In the genomic region with DNA sequence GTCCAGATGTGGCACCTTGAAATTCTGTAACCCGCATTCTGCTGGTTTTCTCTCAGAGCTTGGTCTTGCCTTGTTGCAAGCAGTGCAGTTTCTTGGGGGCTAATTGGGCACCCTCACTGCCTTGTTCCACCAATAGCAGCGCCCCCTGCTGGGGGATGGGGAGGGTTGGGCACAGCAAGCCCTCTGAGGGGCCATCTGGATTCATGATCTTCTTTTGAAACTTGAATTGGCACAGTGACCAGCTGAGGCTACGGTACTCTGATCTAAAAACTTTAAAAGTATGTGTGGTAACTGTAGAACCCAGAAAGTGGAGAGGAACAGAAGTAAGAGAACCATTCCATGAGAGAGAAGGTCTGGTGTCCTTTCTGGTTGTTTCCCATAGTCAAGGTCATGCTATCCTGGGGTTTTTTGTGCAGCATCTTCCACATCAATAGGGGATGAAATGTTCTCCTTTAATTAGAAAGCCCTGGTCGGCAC, we compare ENCODE assay signal across 1 cellular context.
A peak's percentile ranks its signal among the peaks of the same experiment; 100 is the strongest.
TF ChIP-seq lines count a peak whose summit lies in the region.

No MANE protein-coding gene starts in this region.

TF ChIP-seq in K562, 482 proteins besides CTCF, POLR2A, EP300 and RAD21 (continued from another document and continues in another):
- TF ChIP-seq, protein P1, sequence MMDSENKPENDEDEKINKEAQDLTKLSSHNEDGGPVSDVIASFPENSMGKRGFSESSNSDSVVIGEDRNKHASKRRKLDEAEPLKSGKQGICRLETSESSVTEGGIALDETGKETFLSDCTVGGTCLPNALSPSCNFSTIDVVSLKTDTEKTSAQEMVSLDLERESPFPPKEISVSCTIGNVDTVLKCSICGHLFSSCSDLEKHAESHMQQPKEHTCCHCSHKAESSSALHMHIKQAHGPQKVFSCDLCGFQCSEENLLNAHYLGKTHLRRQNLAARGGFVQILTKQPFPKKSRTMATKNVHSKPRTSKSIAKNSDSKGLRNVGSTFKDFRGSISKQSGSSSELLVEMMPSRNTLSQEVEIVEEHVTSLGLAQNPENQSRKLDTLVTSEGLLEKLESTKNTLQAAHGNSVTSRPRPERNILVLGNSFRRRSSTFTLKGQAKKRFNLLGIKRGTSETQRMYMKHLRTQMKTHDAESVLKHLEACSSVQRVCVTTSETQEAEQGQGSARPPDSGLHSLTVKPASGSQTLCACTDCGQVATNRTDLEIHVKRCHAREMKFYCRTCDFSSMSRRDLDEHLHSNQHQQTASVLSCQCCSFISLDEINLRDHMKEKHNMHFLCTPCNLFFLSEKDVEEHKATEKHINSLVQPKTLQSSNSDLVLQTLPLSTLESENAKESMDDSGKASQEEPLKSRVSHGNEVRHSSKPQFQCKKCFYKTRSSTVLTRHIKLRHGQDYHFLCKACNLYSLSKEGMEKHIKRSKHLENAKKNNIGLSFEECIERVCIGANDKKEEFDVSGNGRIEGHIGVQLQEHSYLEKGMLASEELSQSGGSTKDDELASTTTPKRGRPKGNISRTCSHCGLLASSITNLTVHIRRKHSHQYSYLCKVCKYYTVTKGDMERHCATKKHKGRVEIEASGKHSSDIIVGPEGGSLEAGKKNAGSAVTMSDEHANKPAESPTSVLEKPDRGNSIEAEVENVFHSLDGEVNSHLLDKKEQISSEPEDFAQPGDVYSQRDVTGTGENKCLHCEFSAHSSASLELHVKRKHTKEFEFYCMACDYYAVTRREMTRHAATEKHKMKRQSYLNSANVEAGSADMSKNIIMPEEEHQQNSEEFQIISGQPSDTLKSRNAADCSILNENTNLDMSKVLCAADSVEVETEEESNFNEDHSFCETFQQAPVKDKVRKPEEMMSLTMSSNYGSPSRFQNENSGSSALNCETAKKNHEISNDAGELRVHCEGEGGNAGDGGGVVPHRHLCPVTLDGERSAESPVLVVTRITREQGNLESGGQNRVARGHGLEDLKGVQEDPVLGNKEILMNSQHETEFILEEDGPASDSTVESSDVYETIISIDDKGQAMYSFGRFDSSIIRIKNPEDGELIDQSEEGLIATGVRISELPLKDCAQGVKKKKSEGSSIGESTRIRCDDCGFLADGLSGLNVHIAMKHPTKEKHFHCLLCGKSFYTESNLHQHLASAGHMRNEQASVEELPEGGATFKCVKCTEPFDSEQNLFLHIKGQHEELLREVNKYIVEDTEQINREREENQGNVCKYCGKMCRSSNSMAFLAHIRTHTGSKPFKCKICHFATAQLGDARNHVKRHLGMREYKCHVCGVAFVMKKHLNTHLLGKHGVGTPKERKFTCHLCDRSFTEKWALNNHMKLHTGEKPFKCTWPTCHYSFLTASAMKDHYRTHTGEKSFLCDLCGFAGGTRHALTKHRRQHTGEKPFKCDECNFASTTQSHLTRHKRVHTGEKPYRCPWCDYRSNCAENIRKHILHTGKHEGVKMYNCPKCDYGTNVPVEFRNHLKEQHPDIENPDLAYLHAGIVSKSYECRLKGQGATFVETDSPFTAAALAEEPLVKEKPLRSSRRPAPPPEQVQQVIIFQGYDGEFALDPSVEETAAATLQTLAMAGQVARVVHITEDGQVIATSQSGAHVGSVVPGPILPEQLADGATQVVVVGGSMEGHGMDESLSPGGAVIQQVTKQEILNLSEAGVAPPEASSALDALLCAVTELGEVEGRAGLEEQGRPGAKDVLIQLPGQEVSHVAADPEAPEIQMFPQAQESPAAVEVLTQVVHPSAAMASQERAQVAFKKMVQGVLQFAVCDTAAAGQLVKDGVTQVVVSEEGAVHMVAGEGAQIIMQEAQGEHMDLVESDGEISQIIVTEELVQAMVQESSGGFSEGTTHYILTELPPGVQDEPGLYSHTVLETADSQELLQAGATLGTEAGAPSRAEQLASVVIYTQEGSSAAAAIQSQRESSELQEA (IDR thresholded peaks at IDR 0.05; ENCODE audit: low read depth): no peak
- TF ChIP-seq MEF2D (tag; conservative IDR thresholded peaks at IDR 0.05; ENCODE audit: low read depth) (no peak), GABPB2 (CRISPR knock-in tag; conservative IDR thresholded peaks at IDR 0.05) (no peak), ZEB2 (IDR thresholded peaks at IDR 0.05) (no peak), ZNF217 (CRISPR knock-in tag; IDR thresholded peaks at IDR 0.05) (no peak), NCOA2 (IDR thresholded peaks at IDR 0.05; ENCODE audit: partially characterized antibody in 2 of 2) (no peak), CHCHD3 (CRISPR knock-in tag; IDR thresholded peaks at IDR 0.05) (no peak), U2AF2 (optimal IDR thresholded peaks at IDR 0.05; ENCODE audit: low read depth, low read length) (no peak), SMARCE1 (IDR thresholded peaks at IDR 0.05) (no peak), CEBPG (CRISPR knock-in tag; IDR thresholded peaks at IDR 0.05) (peak; percentile 42; the same call in 1 of the 2 replicates), CEBPG (tag; conservative IDR thresholded peaks at IDR 0.05 in 1 of 2, IDR thresholded peaks at IDR 0.05 in 1 of 2) (no peak), ZNF263 (CRISPR knock-in tag; IDR thresholded peaks at IDR 0.05; ENCODE audit: borderline replicate concordance) (no peak; the same call in 1 of the 2 replicates), NFE2L1 (tag; IDR thresholded peaks at IDR 0.05; ENCODE audit: borderline replicate concordance, low read depth) (no peak), SUPT5H (IDR thresholded peaks at IDR 0.05) (no peak), CBFA2T2 (conservative IDR thresholded peaks at IDR 0.05) (no peak), PTTG1 (tag; IDR thresholded peaks at IDR 0.05; ENCODE audit: low read depth) (no peak), PHF20 (IDR thresholded peaks at IDR 0.05; ENCODE audit: partially characterized antibody) (no peak), ARNT (IDR thresholded peaks at IDR 0.05) (no peak), MEIS2 (IDR thresholded peaks at IDR 0.05; ENCODE audit: partially characterized antibody) (no peak), NFIC (IDR thresholded peaks at IDR 0.05) (no peak; the same call in 1 of the 2 replicates), NR3C1 (CRISPR knock-in tag; IDR thresholded peaks at IDR 0.05) (no peak), RAD51 (IDR thresholded peaks at IDR 0.05; ENCODE audit: borderline replicate concordance, low read depth) (no peak), ADNP (tag; IDR thresholded peaks at IDR 0.05) (no peak), ZNF431 (CRISPR knock-in tag; IDR thresholded peaks at IDR 0.05) (no peak), SIN3A (IDR thresholded peaks at IDR 0.05; ENCODE audit: borderline replicate concordance in 2 of 2, control insufficient read depth in 1 of 2, low read depth in 2 of 2, low read length in 2 of 2) (no peak), PHB (CRISPR knock-in tag; IDR thresholded peaks at IDR 0.05) (no peak), ZNF354B (CRISPR knock-in tag; IDR thresholded peaks at IDR 0.05) (peak; percentile 68; the same call in 1 of the 2 replicates), CHD2 (IDR thresholded peaks at IDR 0.05; ENCODE audit: low read depth, low read length) (no peak), HDAC2 (IDR thresholded peaks at IDR 0.05) (0 out of 2 replicates have a peak, but pooled peaks have one; percentile 32), SMARCC2 (IDR thresholded peaks at IDR 0.05; ENCODE audit: low read depth) (no peak), MEF2A (IDR thresholded peaks at IDR 0.05; ENCODE audit: control insufficient read depth, low read depth, low read length) (no peak), ARID2 (IDR thresholded peaks at IDR 0.05) (no peak)
- TF ChIP-seq, protein P2, sequence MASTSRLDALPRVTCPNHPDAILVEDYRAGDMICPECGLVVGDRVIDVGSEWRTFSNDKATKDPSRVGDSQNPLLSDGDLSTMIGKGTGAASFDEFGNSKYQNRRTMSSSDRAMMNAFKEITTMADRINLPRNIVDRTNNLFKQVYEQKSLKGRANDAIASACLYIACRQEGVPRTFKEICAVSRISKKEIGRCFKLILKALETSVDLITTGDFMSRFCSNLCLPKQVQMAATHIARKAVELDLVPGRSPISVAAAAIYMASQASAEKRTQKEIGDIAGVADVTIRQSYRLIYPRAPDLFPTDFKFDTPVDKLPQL (IDR thresholded peaks at IDR 0.05; ENCODE audit: extremely low read depth, insufficient read length): no peak
- TF ChIP-seq, protein P3, sequence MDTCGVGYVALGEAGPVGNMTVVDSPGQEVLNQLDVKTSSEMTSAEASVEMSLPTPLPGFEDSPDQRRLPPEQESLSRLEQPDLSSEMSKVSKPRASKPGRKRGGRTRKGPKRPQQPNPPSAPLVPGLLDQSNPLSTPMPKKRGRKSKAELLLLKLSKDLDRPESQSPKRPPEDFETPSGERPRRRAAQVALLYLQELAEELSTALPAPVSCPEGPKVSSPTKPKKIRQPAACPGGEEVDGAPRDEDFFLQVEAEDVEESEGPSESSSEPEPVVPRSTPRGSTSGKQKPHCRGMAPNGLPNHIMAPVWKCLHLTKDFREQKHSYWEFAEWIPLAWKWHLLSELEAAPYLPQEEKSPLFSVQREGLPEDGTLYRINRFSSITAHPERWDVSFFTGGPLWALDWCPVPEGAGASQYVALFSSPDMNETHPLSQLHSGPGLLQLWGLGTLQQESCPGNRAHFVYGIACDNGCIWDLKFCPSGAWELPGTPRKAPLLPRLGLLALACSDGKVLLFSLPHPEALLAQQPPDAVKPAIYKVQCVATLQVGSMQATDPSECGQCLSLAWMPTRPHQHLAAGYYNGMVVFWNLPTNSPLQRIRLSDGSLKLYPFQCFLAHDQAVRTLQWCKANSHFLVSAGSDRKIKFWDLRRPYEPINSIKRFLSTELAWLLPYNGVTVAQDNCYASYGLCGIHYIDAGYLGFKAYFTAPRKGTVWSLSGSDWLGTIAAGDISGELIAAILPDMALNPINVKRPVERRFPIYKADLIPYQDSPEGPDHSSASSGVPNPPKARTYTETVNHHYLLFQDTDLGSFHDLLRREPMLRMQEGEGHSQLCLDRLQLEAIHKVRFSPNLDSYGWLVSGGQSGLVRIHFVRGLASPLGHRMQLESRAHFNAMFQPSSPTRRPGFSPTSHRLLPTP (IDR thresholded peaks at IDR 0.05; ENCODE audit: borderline replicate concordance, extremely low read depth, insufficient read length): no peak
- TF ChIP-seq, protein P4, sequence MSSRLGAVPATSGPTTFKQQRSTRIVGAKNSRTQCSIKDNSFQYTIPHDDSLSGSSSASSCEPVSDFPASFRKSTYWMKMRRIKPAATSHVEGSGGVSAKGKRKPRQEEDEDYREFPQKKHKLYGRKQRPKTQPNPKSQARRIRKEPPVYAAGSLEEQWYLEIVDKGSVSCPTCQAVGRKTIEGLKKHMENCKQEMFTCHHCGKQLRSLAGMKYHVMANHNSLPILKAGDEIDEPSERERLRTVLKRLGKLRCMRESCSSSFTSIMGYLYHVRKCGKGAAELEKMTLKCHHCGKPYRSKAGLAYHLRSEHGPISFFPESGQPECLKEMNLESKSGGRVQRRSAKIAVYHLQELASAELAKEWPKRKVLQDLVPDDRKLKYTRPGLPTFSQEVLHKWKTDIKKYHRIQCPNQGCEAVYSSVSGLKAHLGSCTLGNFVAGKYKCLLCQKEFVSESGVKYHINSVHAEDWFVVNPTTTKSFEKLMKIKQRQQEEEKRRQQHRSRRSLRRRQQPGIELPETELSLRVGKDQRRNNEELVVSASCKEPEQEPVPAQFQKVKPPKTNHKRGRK (tag; IDR thresholded peaks at IDR 0.05): no peak
- TF ChIP-seq, protein P5, sequence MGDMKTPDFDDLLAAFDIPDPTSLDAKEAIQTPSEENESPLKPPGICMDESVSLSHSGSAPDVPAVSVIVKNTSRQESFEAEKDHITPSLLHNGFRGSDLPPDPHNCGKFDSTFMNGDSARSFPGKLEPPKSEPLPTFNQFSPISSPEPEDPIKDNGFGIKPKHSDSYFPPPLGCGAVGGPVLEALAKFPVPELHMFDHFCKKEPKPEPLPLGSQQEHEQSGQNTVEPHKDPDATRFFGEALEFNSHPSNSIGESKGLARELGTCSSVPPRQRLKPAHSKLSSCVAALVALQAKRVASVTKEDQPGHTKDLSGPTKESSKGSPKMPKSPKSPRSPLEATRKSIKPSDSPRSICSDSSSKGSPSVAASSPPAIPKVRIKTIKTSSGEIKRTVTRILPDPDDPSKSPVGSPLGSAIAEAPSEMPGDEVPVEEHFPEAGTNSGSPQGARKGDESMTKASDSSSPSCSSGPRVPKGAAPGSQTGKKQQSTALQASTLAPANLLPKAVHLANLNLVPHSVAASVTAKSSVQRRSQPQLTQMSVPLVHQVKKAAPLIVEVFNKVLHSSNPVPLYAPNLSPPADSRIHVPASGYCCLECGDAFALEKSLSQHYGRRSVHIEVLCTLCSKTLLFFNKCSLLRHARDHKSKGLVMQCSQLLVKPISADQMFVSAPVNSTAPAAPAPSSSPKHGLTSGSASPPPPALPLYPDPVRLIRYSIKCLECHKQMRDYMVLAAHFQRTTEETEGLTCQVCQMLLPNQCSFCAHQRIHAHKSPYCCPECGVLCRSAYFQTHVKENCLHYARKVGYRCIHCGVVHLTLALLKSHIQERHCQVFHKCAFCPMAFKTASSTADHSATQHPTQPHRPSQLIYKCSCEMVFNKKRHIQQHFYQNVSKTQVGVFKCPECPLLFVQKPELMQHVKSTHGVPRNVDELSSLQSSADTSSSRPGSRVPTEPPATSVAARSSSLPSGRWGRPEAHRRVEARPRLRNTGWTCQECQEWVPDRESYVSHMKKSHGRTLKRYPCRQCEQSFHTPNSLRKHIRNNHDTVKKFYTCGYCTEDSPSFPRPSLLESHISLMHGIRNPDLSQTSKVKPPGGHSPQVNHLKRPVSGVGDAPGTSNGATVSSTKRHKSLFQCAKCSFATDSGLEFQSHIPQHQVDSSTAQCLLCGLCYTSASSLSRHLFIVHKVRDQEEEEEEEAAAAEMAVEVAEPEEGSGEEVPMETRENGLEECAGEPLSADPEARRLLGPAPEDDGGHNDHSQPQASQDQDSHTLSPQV (IDR thresholded peaks at IDR 0.05): no peak
- TF ChIP-seq, protein P6, sequence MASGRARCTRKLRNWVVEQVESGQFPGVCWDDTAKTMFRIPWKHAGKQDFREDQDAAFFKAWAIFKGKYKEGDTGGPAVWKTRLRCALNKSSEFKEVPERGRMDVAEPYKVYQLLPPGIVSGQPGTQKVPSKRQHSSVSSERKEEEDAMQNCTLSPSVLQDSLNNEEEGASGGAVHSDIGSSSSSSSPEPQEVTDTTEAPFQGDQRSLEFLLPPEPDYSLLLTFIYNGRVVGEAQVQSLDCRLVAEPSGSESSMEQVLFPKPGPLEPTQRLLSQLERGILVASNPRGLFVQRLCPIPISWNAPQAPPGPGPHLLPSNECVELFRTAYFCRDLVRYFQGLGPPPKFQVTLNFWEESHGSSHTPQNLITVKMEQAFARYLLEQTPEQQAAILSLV (tag; IDR thresholded peaks at IDR 0.05): no peak
- TF ChIP-seq, protein P7, sequence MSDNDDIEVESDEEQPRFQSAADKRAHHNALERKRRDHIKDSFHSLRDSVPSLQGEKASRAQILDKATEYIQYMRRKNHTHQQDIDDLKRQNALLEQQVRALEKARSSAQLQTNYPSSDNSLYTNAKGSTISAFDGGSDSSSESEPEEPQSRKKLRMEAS (CRISPR knock-in tag; IDR thresholded peaks at IDR 0.05): no peak
- TF ChIP-seq, protein P8, sequence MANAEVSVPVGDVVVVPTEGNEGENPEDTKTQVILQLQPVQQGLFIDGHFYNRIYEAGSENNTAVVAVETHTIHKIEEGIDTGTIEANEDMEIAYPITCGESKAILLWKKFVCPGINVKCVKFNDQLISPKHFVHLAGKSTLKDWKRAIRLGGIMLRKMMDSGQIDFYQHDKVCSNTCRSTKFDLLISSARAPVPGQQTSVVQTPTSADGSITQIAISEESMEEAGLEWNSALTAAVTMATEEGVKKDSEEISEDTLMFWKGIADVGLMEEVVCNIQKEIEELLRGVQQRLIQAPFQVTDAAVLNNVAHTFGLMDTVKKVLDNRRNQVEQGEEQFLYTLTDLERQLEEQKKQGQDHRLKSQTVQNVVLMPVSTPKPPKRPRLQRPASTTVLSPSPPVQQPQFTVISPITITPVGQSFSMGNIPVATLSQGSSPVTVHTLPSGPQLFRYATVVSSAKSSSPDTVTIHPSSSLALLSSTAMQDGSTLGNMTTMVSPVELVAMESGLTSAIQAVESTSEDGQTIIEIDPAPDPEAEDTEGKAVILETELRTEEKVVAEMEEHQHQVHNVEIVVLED (CRISPR knock-in tag; IDR thresholded peaks at IDR 0.05): peak; percentile 53
